1 cellular context compared by ENCODE assay signal in genomic region chr12:50167026-50167742, GRCh38.
TF ChIP-seq lines count a peak whose summit lies in the region.

Gene CERS5 (minus strand): TSS chr12:50167369. CDS start chr12:50167297, 72 bp downstream.

TF ChIP-seq in K562, 482 proteins besides CTCF, POLR2A, EP300 and RAD21 (continued from another document and continues in another):
- TF ChIP-seq ZNF280A (IDR thresholded peaks at IDR 0.05; ENCODE audit: low read depth, partially characterized antibody) (no peak), TOE1 (IDR thresholded peaks at IDR 0.05; ENCODE audit: borderline replicate concordance) (no peak), TOE1 (CRISPR knock-in tag; IDR thresholded peaks at IDR 0.05; ENCODE audit: borderline replicate concordance, low read depth) (no peak), ZNF165 (CRISPR knock-in tag; IDR thresholded peaks at IDR 0.05; ENCODE audit: borderline replicate concordance) (no peak), NFRKB (IDR thresholded peaks at IDR 0.05; ENCODE audit: low read depth) (no peak; the same call in 1 of the 2 replicates), BCL6 (CRISPR knock-in tag; IDR thresholded peaks at IDR 0.05) (no peak), CHD2 (IDR thresholded peaks at IDR 0.05; ENCODE audit: low read depth, low read length) (0 out of 2 replicates have a peak, but pooled peaks have one; percentile 19), CTBP1 (IDR thresholded peaks at IDR 0.05; ENCODE audit: borderline replicate concordance) (peak; percentile 82), SRSF9 (IDR thresholded peaks at IDR 0.05; ENCODE audit: borderline replicate concordance, low read depth, low read length) (no peak), SMARCA5 (IDR thresholded peaks at IDR 0.05) (no peak), ZNF263 (CRISPR knock-in tag; IDR thresholded peaks at IDR 0.05; ENCODE audit: borderline replicate concordance) (0 out of 2 replicates have a peak, but pooled peaks have one; percentile 26), NKRF (IDR thresholded peaks at IDR 0.05; ENCODE audit: borderline replicate concordance) (no peak), ADNP (tag; IDR thresholded peaks at IDR 0.05) (no peak), OTX1 (CRISPR knock-in tag; IDR thresholded peaks at IDR 0.05) (no peak), GTF3C2 (IDR thresholded peaks at IDR 0.05; ENCODE audit: borderline replicate concordance, extremely low read depth, insufficient read length) (no peak), ZNF785 (CRISPR knock-in tag; IDR thresholded peaks at IDR 0.05) (no peak), CBX1 (IDR thresholded peaks at IDR 0.05; ENCODE audit: low read depth) (peak; percentile 68; the same call in 1 of the 2 replicates), SMARCB1 (IDR thresholded peaks at IDR 0.05; ENCODE audit: insufficient read length, low read depth) (no peak), ZNF41 (CRISPR knock-in tag; conservative IDR thresholded peaks at IDR 0.05) (no peak), HDAC8 (tag; IDR thresholded peaks at IDR 0.05) (no peak), ZNF212 (CRISPR knock-in tag; IDR thresholded peaks at IDR 0.05) (no peak), LCOR (CRISPR knock-in tag; IDR thresholded peaks at IDR 0.05) (no peak; the same call in 1 of the 2 replicates), RNF2 (IDR thresholded peaks at IDR 0.05) (no peak), NFIC (IDR thresholded peaks at IDR 0.05) (0 out of 2 replicates have a peak, but pooled peaks have one; percentile 4), JUND (IDR thresholded peaks at IDR 0.05; ENCODE audit: borderline replicate concordance, low read depth, low read length) (peak; percentile 18; the same call in 1 of the 2 replicates), JUND (tag; IDR thresholded peaks at IDR 0.05; ENCODE audit: borderline replicate concordance, low read depth, low read length) (no peak), POLR2AphosphoS5 (IDR thresholded peaks at IDR 0.05; ENCODE audit: control insufficient read depth, insufficient read depth, low read depth, low read length) (peak; percentile 28; the same call in 1 of the 2 replicates), CXXC5 (CRISPR knock-in tag; IDR thresholded peaks at IDR 0.05) (peak; percentile 77), TAF1 (IDR thresholded peaks at IDR 0.05; ENCODE audit: control insufficient read depth, extremely low read depth, insufficient read depth, low read length, severe bottlenecking) (peak; percentile 44), TRIM28 (IDR thresholded peaks at IDR 0.05) (no peak), ARID1B (IDR thresholded peaks at IDR 0.05) (no peak), KLF6 (CRISPR knock-in tag; IDR thresholded peaks at IDR 0.05; ENCODE audit: borderline replicate concordance) (no peak), EGR1 (conservative IDR thresholded peaks at IDR 0.05) (peak; percentile 50), MCM3 (IDR thresholded peaks at IDR 0.05) (no peak), MEF2A (IDR thresholded peaks at IDR 0.05; ENCODE audit: control insufficient read depth, low read depth, low read length) (no peak), ZC3H4 (CRISPR knock-in tag; IDR thresholded peaks at IDR 0.05; ENCODE audit: borderline replicate concordance) (no peak), EWSR1 (IDR thresholded peaks at IDR 0.05; ENCODE audit: borderline replicate concordance, low read depth, partially characterized antibody) (no peak), GABPB1 (CRISPR knock-in tag; IDR thresholded peaks at IDR 0.05) (peak; percentile 56), ZNF274 (IDR thresholded peaks at IDR 0.05; ENCODE audit: borderline replicate concordance, low read depth, low read length) (no peak), HNRNPH1 (optimal IDR thresholded peaks at IDR 0.05; ENCODE audit: low read depth, low read length) (no peak), BRCA1 (IDR thresholded peaks at IDR 0.05) (no peak), BRCA1 (CRISPR knock-in tag; IDR thresholded peaks at IDR 0.05) (no peak), HDAC2 (IDR thresholded peaks at IDR 0.05) (no peak), FIP1L1 (IDR thresholded peaks at IDR 0.05; ENCODE audit: low read depth, low read length, poor library complexity, severe bottlenecking) (peak; percentile 71), ZNF175 (CRISPR knock-in tag; IDR thresholded peaks at IDR 0.05; ENCODE audit: low read depth) (no peak), ID3 (CRISPR knock-in tag; IDR thresholded peaks at IDR 0.05) (no peak), ID3 (tag; IDR thresholded peaks at IDR 0.05) (no peak), CHD1 (IDR thresholded peaks at IDR 0.05; ENCODE audit: low read length) (no peak), ETV1 (tag; conservative IDR thresholded peaks at IDR 0.05; ENCODE audit: low read depth) (peak; percentile 26; the same call in 1 of the 2 replicates), NR4A1 (CRISPR knock-in tag; IDR thresholded peaks at IDR 0.05) (no peak), NR4A1 (tag; IDR thresholded peaks at IDR 0.05) (no peak), RUNX1 (IDR thresholded peaks at IDR 0.05; ENCODE audit: low read depth) (no peak), ZSCAN29 (IDR thresholded peaks at IDR 0.05) (no peak), ZNF316 (IDR thresholded peaks at IDR 0.05) (no peak), KAT8 (IDR thresholded peaks at IDR 0.05; ENCODE audit: low read depth) (no peak)
- TF ChIP-seq, protein P1, sequence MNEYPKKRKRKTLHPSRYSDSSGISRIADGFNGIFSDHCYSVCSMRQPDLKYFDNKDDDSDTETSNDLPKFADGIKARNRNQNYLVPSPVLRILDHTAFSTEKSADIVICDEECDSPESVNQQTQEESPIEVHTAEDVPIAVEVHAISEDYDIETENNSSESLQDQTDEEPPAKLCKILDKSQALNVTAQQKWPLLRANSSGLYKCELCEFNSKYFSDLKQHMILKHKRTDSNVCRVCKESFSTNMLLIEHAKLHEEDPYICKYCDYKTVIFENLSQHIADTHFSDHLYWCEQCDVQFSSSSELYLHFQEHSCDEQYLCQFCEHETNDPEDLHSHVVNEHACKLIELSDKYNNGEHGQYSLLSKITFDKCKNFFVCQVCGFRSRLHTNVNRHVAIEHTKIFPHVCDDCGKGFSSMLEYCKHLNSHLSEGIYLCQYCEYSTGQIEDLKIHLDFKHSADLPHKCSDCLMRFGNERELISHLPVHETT (CRISPR knock-in tag; conservative IDR thresholded peaks at IDR 0.05 in 1 of 2, IDR thresholded peaks at IDR 0.05 in 1 of 2), result peak in 1 of 2 experiments; percentile 73; a peak in 2 of 4 replicates
- TF ChIP-seq, protein P2, sequence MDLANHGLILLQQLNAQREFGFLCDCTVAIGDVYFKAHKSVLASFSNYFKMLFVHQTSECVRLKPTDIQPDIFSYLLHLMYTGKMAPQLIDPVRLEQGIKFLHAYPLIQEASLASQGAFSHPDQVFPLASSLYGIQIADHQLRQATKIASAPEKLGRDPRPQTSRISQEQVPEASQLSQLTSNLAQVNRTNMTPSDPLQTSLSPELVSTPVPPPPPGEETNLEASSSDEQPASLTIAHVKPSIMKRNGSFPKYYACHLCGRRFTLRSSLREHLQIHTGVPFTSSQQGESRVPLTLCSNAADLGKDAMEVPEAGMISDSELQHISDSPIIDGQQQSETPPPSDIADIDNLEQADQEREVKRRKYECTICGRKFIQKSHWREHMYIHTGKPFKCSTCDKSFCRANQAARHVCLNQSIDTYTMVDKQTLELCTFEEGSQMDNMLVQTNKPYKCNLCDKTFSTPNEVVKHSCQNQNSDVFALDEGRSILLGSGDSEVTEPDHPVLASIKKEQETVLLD (IDR thresholded peaks at IDR 0.05), result no peak
- TF ChIP-seq, protein P3, sequence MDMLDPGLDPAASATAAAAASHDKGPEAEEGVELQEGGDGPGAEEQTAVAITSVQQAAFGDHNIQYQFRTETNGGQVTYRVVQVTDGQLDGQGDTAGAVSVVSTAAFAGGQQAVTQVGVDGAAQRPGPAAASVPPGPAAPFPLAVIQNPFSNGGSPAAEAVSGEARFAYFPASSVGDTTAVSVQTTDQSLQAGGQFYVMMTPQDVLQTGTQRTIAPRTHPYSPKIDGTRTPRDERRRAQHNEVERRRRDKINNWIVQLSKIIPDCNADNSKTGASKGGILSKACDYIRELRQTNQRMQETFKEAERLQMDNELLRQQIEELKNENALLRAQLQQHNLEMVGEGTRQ (CRISPR knock-in tag; IDR thresholded peaks at IDR 0.05), result no peak
- TF ChIP-seq, protein P4, sequence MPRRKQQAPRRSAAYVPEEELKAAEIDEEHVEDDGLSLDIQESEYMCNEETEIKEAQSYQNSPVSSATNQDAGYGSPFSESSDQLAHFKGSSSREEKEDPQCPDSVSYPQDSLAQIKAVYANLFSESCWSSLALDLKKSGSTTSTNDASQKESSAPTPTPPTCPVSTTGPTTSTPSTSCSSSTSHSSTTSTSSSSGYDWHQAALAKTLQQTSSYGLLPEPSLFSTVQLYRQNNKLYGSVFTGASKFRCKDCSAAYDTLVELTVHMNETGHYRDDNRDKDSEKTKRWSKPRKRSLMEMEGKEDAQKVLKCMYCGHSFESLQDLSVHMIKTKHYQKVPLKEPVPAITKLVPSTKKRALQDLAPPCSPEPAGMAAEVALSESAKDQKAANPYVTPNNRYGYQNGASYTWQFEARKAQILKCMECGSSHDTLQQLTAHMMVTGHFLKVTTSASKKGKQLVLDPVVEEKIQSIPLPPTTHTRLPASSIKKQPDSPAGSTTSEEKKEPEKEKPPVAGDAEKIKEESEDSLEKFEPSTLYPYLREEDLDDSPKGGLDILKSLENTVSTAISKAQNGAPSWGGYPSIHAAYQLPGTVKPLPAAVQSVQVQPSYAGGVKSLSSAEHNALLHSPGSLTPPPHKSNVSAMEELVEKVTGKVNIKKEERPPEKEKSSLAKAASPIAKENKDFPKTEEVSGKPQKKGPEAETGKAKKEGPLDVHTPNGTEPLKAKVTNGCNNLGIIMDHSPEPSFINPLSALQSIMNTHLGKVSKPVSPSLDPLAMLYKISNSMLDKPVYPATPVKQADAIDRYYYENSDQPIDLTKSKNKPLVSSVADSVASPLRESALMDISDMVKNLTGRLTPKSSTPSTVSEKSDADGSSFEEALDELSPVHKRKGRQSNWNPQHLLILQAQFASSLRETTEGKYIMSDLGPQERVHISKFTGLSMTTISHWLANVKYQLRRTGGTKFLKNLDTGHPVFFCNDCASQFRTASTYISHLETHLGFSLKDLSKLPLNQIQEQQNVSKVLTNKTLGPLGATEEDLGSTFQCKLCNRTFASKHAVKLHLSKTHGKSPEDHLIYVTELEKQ (CRISPR knock-in tag; IDR thresholded peaks at IDR 0.05), result no peak
- TF ChIP-seq, protein P5, sequence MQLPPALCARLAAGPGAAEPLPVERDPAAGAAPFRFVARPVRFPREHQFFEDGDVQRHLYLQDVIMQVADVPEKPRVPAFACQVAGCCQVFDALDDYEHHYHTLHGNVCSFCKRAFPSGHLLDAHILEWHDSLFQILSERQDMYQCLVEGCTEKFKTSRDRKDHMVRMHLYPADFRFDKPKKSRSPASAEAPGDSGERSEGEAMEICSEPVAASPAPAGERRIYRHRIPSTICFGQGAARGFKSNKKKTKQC (CRISPR knock-in tag; IDR thresholded peaks at IDR 0.05), result no peak
- TF ChIP-seq, protein P6, sequence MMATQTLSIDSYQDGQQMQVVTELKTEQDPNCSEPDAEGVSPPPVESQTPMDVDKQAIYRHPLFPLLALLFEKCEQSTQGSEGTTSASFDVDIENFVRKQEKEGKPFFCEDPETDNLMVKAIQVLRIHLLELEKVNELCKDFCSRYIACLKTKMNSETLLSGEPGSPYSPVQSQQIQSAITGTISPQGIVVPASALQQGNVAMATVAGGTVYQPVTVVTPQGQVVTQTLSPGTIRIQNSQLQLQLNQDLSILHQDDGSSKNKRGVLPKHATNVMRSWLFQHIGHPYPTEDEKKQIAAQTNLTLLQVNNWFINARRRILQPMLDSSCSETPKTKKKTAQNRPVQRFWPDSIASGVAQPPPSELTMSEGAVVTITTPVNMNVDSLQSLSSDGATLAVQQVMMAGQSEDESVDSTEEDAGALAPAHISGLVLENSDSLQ (IDR thresholded peaks at IDR 0.05), result peak; percentile 55
